21 cellular contexts compared by ENCODE assay signal in the genomic region with DNA sequence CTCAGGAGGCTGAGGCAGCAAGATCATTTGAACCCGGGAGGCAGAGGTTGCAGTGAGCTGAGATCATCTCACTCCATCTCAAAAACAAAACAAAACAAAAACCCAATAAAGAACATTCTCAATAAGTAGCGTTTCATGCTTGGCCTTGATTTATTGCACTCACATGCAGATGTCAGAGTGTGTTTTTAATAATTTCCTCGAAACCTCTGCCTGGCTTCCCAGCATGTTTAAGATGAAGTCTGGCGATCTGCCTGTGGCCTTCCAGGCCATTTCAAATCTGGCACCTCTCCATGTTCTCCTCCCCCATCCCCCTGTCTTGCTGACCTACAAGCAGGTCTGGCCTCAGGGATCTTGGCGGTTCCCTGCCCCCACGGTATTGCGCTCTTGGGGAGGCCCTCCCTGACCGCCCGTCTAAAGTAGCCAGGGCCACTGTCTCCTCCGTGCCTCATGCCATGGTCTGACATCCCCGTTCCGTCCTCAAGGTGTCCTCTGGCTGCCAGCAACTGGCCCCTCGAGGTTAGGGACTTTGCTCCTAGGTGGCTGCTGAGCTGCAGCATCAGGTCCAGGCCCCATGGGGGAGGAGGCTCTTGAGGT. TPM values are rescaled to one million over a fixed set of nuclear protein-coding genes. Genes with fewer than 3 reads are reported as not detected.
A peak's percentile ranks its signal among the peaks of the same experiment; 100 is the strongest.
DNase-seq lines count a peak whose midpoint lies in the region; ATAC-seq, FAIRE-seq and TF ChIP-seq lines count a peak whose summit lies in the region.
"Had no signal": no experiment of that assay in that cellular context is flagged by ENCODE, and none has a peak within 500 bp of the region (broad histone marks: within the 10 kb centered on the region; RNA-seq: fewer than 3 reads in every experiment).

No MANE protein-coding gene starts in this region.

- no peak overlapping the region for H2BK12ac ChIP-seq in mesenchymal stem cell (ENCODE audit: low read length in 2 of 2)

- peaks cover under 1% of the 10 kb centered on the region for H3K79me1 ChIP-seq in mesenchymal stem cell (replicated peaks; ENCODE audit: low read length, poor library complexity, severe bottlenecking)

- peaks cover 11% of the 10 kb centered on the region for H3K36me3 Mint-ChIP-seq in GM23338 (ENCODE audit: low read depth)

- H3K27ac Mint-ChIP-seq in GM23338: 0 out of 2 replicates have a peak overlapping the region, but pooled peaks have one; percentile 44
- H3K27ac Mint-ChIP-seq: activated B cell treated with CpG ODN at 0.5 μM for 24 hours had no signal

- H3K4me1 ChIP-seq in GM23338 (ENCODE audit: insufficient read depth): peaks cover 5% of the 10 kb centered on the region
- no peaks in the 10 kb centered on the region for H3K4me1 ChIP-seq in body of pancreas
- peaks cover 6% of the 10 kb centered on the region for H3K4me1 ChIP-seq in mesenchymal stem cell (ENCODE audit: control insufficient read depth, insufficient read depth, low read depth, low read length)
- H3K4me1 ChIP-seq: left ventricle myocardium inferior had no signal

- H3K79me2 ChIP-seq in GM23338 (replicated peaks; ENCODE audit: insufficient read depth): no peaks in the 10 kb centered on the region

- H3K23ac ChIP-seq in mesenchymal stem cell (ENCODE audit: low read length in 2 of 2): no peak overlapping the region

- no peaks in the 10 kb centered on the region; the same call in 2 of the 3 replicates for H3K9me3 Mint-ChIP-seq in GM23338
- H3K9me3 Mint-ChIP-seq: activated B cell treated with CpG ODN at 0.5 μM for 24 hours; CD4-positive, alpha-beta memory T cell had no signal

- 27 to 32% methylated on average over 12 to 13 of the region's 13 CpGs for WGBS in body of pancreas, 2 donors
- WGBS in mesenchymal stem cell: 74% methylated on average over 13 of the region's 13 CpGs

- H4K8ac ChIP-seq in mesenchymal stem cell (ENCODE audit: low read length): peak overlapping the region; percentile 23

- H3K4me2 ChIP-seq in GM23338 (no peak overlapping the region), mesenchymal stem cell (ENCODE audit: low read length, poor library complexity, severe bottlenecking) (no peak overlapping the region)

- TF ChIP-seq POLR2A in body of pancreas (IDR thresholded peaks at IDR 0.05): no peak

- H3K4me3 ChIP-seq in GM23338 (no peak overlapping the region), body of pancreas (no peak overlapping the region), mesenchymal stem cell (ENCODE audit: insufficient read depth in 1 of 2, low read depth in 1 of 2, low read length in 2 of 2) (no peak overlapping the region)
- H3K4me3 ChIP-seq: esophagus muscularis mucosa, HAP-1, left ventricle myocardium inferior, tibial nerve had no signal

- no peak overlapping the region for H4K91ac ChIP-seq in mesenchymal stem cell (ENCODE audit: low read length)

- intact Hi-C loops in body of pancreas (cut with DNase I): no loop called here

- H2BK120ac ChIP-seq in mesenchymal stem cell (ENCODE audit: low read depth, low read length): no peak overlapping the region

- H3K36me3 ChIP-seq in GM23338 (ENCODE audit: insufficient read depth): no peaks in the 10 kb centered on the region
- peaks cover 0 to 3% of the 10 kb centered on the region in 2 donors for H3K36me3 ChIP-seq in body of pancreas (replicated peaks in 1 of 2; ENCODE audit: insufficient read depth in 1 of 2, low read depth in 2 of 2)
- H3K36me3 ChIP-seq in mesenchymal stem cell (ENCODE audit: control insufficient read depth in 1 of 2, insufficient read depth in 2 of 2, low read depth in 1 of 2, low read length in 2 of 2): peaks cover 10 to 33% of the 10 kb centered on the region in 2 experiments

- no peaks in the 10 kb centered on the region for H3K9me3 ChIP-seq in body of pancreas
- no peaks in the 10 kb centered on the region for H3K9me3 ChIP-seq in mesenchymal stem cell (ENCODE audit: control insufficient read depth, low read length)
- H3K9me3 ChIP-seq: esophagus muscularis mucosa, HAP-1, left ventricle myocardium inferior, tibial nerve had no signal

- peak overlapping the region in 1 of 2 experiments; percentile 5 for H3K18ac ChIP-seq in mesenchymal stem cell (ENCODE audit: low read depth in 1 of 2, low read length in 2 of 2)

- H3F3A ChIP-seq in GM23338 (replicated peaks; ENCODE audit: low read depth): no peaks in the 10 kb centered on the region

- no peak overlapping the region for H3K4ac ChIP-seq in mesenchymal stem cell (ENCODE audit: low read depth in 1 of 2, low read length in 2 of 2)

- peaks cover 9% of the 10 kb centered on the region for H3K27me3 Mint-ChIP-seq in GM23338 (ENCODE audit: insufficient read depth, low read depth, poor library complexity)
- H3K27me3 Mint-ChIP-seq: CD4-positive, alpha-beta memory T cell had no signal

- H4K20me1 ChIP-seq in GM23338 (replicated peaks; ENCODE audit: insufficient read depth): no peaks in the 10 kb centered on the region

- peak overlapping the region in 1 of 2 experiments; percentile 75 for H3K14ac ChIP-seq in mesenchymal stem cell (ENCODE audit: low read length in 2 of 2)

- peak; percentile 51 for DNase-seq in GM23338 (ENCODE audit: low spot score)
- DNase-seq in NCI-H2196 (lab: John Stamatoyannopoulos, UW; ENCODE audit: unreplicated experiment): peak; percentile 19
- peak in 3 of 4 donors; percentile 21 to 43 (median 35) for DNase-seq in body of pancreas
- DNase-seq in mesenchymal stem cell: no peak
- DNase-seq in amniotic stem cell (lab: John Stamatoyannopoulos, UW): no peak
- no peak for DNase-seq in activated CD4-positive, alpha-beta T cell treated with anti-CD3 and anti-CD28 coated beads, Interleukin-2, amount 50 U/mL, for 1 hour
- DNase-seq in urothelium cell line (ENCODE audit: low spot score): no peak
- DNase-seq: activated B cell treated with CpG ODN at 0.5 μM for 24 hours; activated naive CD4-positive, alpha-beta T cell treated with Interleukin-2 at 50 U/mL for 16 hours; CD4-positive, alpha-beta memory T cell; left ventricle myocardium inferior; NCI-H1436 treated with DMSO at 0.1 percent for 48 hours had no signal

- H3K4me3 Mint-ChIP-seq in GM23338: no peak overlapping the region
- H3K4me3 Mint-ChIP-seq: activated B cell treated with CpG ODN at 0.5 μM for 24 hours had no signal

- ATAC-seq in GM23338 (peak; percentile 11; the same call in 1 of the 3 replicates), body of pancreas (no peak), HG03378 (IDR thresholded peaks at IDR 0.05; ENCODE audit: unreplicated experiment) (no peak)

- H2AK5ac ChIP-seq in mesenchymal stem cell (ENCODE audit: low read length, severe bottlenecking): no peak overlapping the region

- H3K27ac ChIP-seq in GM23338 (ENCODE audit: low read depth) (no peak overlapping the region), body of pancreas (no peak overlapping the region), mesenchymal stem cell (ENCODE audit: low read length, poor library complexity, severe bottlenecking) (no peak overlapping the region)
- H3K27ac ChIP-seq: esophagus muscularis mucosa, left ventricle myocardium inferior, tibial nerve had no signal

- no peak overlapping the region for H2BK5ac ChIP-seq in mesenchymal stem cell (ENCODE audit: low read depth, low read length, poor library complexity, severe bottlenecking)

- TF ChIP-seq CTCF in GM23338 (conservative IDR thresholded peaks at IDR 0.05; ENCODE audit: low read depth in 2 of 2) (peak; percentile 10 to 33; a peak in 2 of 4 replicates), body of pancreas (IDR thresholded peaks at IDR 0.05) (no peak)

- no peaks in the 10 kb centered on the region for H3K9me2 ChIP-seq in GM23338 (ENCODE audit: insufficient read depth)

- no peak for FAIRE-seq in urothelium cell line (lab: Jason Lieb, UNC)

- H3K9ac ChIP-seq in mesenchymal stem cell (ENCODE audit: low read length): no peak overlapping the region

- no peaks in the 10 kb centered on the region for H3K27me3 ChIP-seq in GM23338 (ENCODE audit: insufficient read depth)
- peaks cover 0 to 7% of the 10 kb centered on the region in 2 donors for H3K27me3 ChIP-seq in body of pancreas
- H3K27me3 ChIP-seq in mesenchymal stem cell (ENCODE audit: control insufficient read depth in 1 of 2, insufficient read depth in 1 of 2, low read length in 2 of 2): peaks cover 0 to 4% of the 10 kb centered on the region in 2 experiments

- H2AFZ ChIP-seq in GM23338: 0 out of 2 replicates have a peak overlapping the region, but pooled peaks have one; percentile 10
- no peak overlapping the region for H2AFZ ChIP-seq in mesenchymal stem cell (ENCODE audit: low read depth, low read length)

- peaks cover 6% of the 10 kb centered on the region; the same call in 2 of the 3 replicates for H3K4me1 Mint-ChIP-seq in GM23338

- H2BK15ac ChIP-seq in mesenchymal stem cell (ENCODE audit: low read depth, poor library complexity, severe bottlenecking): no peak overlapping the region

RNA-seq across cellular contexts. Expression of gene WDR88, which starts 1.6 kb away (rescaled TPM):
- total RNA-seq in GM23338 (2014; rRNA removed; shearing (Covaris generic)): not detected in 2 replicates
- not detected in 2 replicates for polyA plus RNA-seq in GM23338 (2016; fragmentation: Nextera tagmentation; extraction: Ambion mirVana)
- total RNA-seq in body of pancreas: not detected
- not detected for polyA plus RNA-seq in mesenchymal stem cell (2013, experiment 1 of 2)
- not detected for polyA plus RNA-seq in mesenchymal stem cell (2013, experiment 2 of 2)
- total RNA-seq: Daoy; dermis microvascular lymphatic vessel endothelial cell; esophagus muscularis mucosa; left ventricle myocardium inferior; RPMI7951; skeletal muscle tissue; T-helper 1 cell treated with Interleukin-12 subunit alpha and Interleukin-12 subunit beta and Interleukin-4 antibody, amounts not matched to agents 30 ng/mL and 1 ng/mL, for 36 hours; tibial nerve had no signal

RNA-seq across cellular contexts. Expression of gene GPATCH1, which starts 52.6 kb away (rescaled TPM):
- 8.1 and 13.6 TPM in 2 replicates for total RNA-seq in GM23338 (2014; rRNA removed; shearing (Covaris generic))
- 11.5 and 12.0 TPM in 2 replicates for polyA plus RNA-seq in GM23338 (2016; fragmentation: Nextera tagmentation; extraction: Ambion mirVana)
- 1 to 10 TPM; 6.6 to 7.0 TPM for total RNA-seq in body of pancreas
- polyA plus RNA-seq in mesenchymal stem cell (2013, experiment 1 of 2): 3.7 TPM
- 3.7 TPM for polyA plus RNA-seq in mesenchymal stem cell (2013, experiment 2 of 2)

Comparison
In these comparisons a context has a peak if more than half of its experiments do, and no peak if none do; other contexts are left out.
1. DNase-seq: peak in GM23338 (single experiment), NCI-H2196 (single experiment) and body of pancreas (3 of 4); none in mesenchymal stem cell (single experiment), amniotic stem cell (single experiment), activated CD4-positive, alpha-beta T cell treated with anti-CD3 and anti-CD28 coated beads, Interleukin-2, amount 50 U/mL, for 1 hour (single experiment) and urothelium cell line (single experiment).
2. CTCF ChIP-seq: peak in GM23338 (2 of 2); none in body of pancreas (0 of 7).